Comparison of ENCODE assay signal across 18 cellular contexts in genomic region chr7:114317450-114318098, GRCh38.
DNase-seq lines count a peak whose midpoint lies in the region; ATAC-seq, FAIRE-seq and TF ChIP-seq lines count a peak whose summit lies in the region.
"Had no signal": no experiment of that assay in that cellular context is flagged by ENCODE, and none has a peak within 500 bp of the region (broad histone marks: within the 10 kb centered on the region; RNA-seq: fewer than 3 reads in every experiment).

No MANE protein-coding gene starts in this region.

- no peak overlapping the region for H3K27ac ChIP-seq in H9 (ENCODE audit: insufficient read length, low read depth, low read length)
- H3K27ac ChIP-seq in K562 (ENCODE audit: extremely low read depth, low read depth, low read length), result no peak overlapping the region
- H3K27ac ChIP-seq in caudate nucleus (ENCODE audit: low read depth, low read length), result no peak overlapping the region
- no peak overlapping the region for H3K27ac ChIP-seq in OCI-LY7 (ENCODE audit: low read depth, low read length, poor library complexity, severe bottlenecking)
- H3K27ac ChIP-seq: BLaER1 treated with 17β-estradiol and CSF1 and Interleukin-3, amounts not matched to agents 10 nM and 100 nM had no signal

- H3T11ph ChIP-seq in H9 (ENCODE audit: low read length), result no peak overlapping the region

- no peaks in the 10 kb centered on the region for H3K9me2 ChIP-seq in OCI-LY7 (ENCODE audit: insufficient read depth, low read length)

- H3K27me3 Mint-ChIP-seq in H9 (ENCODE audit: low read depth), result no peaks in the 10 kb centered on the region
- H3K27me3 Mint-ChIP-seq: B cell, IgD-negative memory B cell had no signal

- H3K9ac ChIP-seq in H9 (ENCODE audit: extremely low read depth, insufficient read length, low read length) (no peak overlapping the region), K562 (ENCODE audit: insufficient read depth in 1 of 2, low read depth in 2 of 2, low read length in 2 of 2) (no peak overlapping the region)
- H3K9ac ChIP-seq: BLaER1 treated with 17β-estradiol and CSF1 and Interleukin-3, amounts not matched to agents 10 nM and 100 nM had no signal

- no peak overlapping the region for H3K23ac ChIP-seq in H9 (ENCODE audit: insufficient read length, low read depth, low read length)

- no peak overlapping the region for H3K4me2 ChIP-seq in H9 (ENCODE audit: insufficient read depth, insufficient read length, low read length)
- no peak overlapping the region for H3K4me2 ChIP-seq in K562 (ENCODE audit: insufficient read depth, low read length)
- H3K4me2 ChIP-seq in OCI-LY7 (ENCODE audit: low read length), result no peak overlapping the region

- H3K4me1 ChIP-seq in H9 (ENCODE audit: insufficient read depth, low read length), result no peaks in the 10 kb centered on the region
- H3K4me1 ChIP-seq in K562 (replicated peaks in 1 of 2; ENCODE audit: control insufficient read depth in 2 of 2, insufficient read depth in 2 of 2, low read length in 2 of 2), result no peaks in the 10 kb centered on the region
- no peaks in the 10 kb centered on the region for H3K4me1 ChIP-seq in OCI-LY7 (ENCODE audit: insufficient read depth, low read length, poor library complexity, severe bottlenecking)

- ATAC-seq in K562, result no peak
- ATAC-seq: CD8-positive, alpha-beta T cell; HCT116; HepG2 had no signal

- in situ Hi-C loops in K562 (cut with MboI), result no loop called here

- no peak overlapping the region for H4K91ac ChIP-seq in H9 (ENCODE audit: insufficient read length, low read depth, low read length)

- no peak overlapping the region for H3K4ac ChIP-seq in H9 (ENCODE audit: low read depth, low read length)

- no peak for TF ChIP-seq EP300 in K562 (IDR thresholded peaks at IDR 0.05; ENCODE audit: low read length)

- H3K79me2 ChIP-seq in H9 (ENCODE audit: insufficient read depth, low read length) (no peaks in the 10 kb centered on the region), K562 (ENCODE audit: control insufficient read depth, insufficient read depth, low read length) (no peaks in the 10 kb centered on the region), OCI-LY7 (ENCODE audit: insufficient read depth, low read depth, low read length) (no peaks in the 10 kb centered on the region)

- no peak overlapping the region for H3K18ac ChIP-seq in H9 (ENCODE audit: insufficient read length, low read depth, low read length)

- H4K5ac ChIP-seq in H9 (ENCODE audit: insufficient read length, low read depth, low read length), result no peak overlapping the region

- TF ChIP-seq CTCF in H9 (conservative IDR thresholded peaks at IDR 0.05) (no peak), K562 (IDR thresholded peaks at IDR 0.05 in 2 of 3, conservative IDR thresholded peaks at IDR 0.05 in 1 of 3; ENCODE audit: insufficient read depth in 2 of 3, low read depth in 1 of 3, low read length in 3 of 3) (no peak), OCI-LY7 (conservative IDR thresholded peaks at IDR 0.05; ENCODE audit: low read length) (no peak)

- H3K9me3 ChIP-seq in H9 (ENCODE audit: control insufficient read depth, low read depth, low read length) (no peaks in the 10 kb centered on the region), K562 (replicated peaks; ENCODE audit: control insufficient read depth, insufficient read depth, low read depth, low read length) (no peaks in the 10 kb centered on the region), OCI-LY7 (ENCODE audit: low read length) (no peaks in the 10 kb centered on the region)
- H3K9me3 ChIP-seq: BLaER1 treated with 17β-estradiol and CSF1 and Interleukin-3, amounts not matched to agents 10 nM and 100 nM had no signal

- H4K8ac ChIP-seq in H9 (replicated peaks; ENCODE audit: insufficient read length, low read depth, low read length), result no peak overlapping the region

- no CpG with 5 or more reads among the region's 2 CpGs for WGBS in H9 (ENCODE audit: extremely low coverage, insufficient read length, low lambda C conversion rate)
- WGBS in K562 (ENCODE audit: insufficient coverage, low coverage, missing lambda C conversion rate), result 0% methylated on average over 2 of the region's 2 CpGs

- H3K4me1 Mint-ChIP-seq in H9, result peaks cover 16 to 17% of the 10 kb centered on the region in 2 experiments
- H3K4me1 Mint-ChIP-seq: B cell, IgD-negative memory B cell had no signal

- POLR2A ChIA-PET in K562 (lab: Yijun Ruan, JAX) (no interaction called here), OCI-LY7 (lab: Charles Lee) (no interaction called here)

- no peaks in the 10 kb centered on the region for H4K20me1 ChIP-seq in H9 (ENCODE audit: control insufficient read depth, insufficient read depth, insufficient read length)
- no peaks in the 10 kb centered on the region for H4K20me1 ChIP-seq in K562 (replicated peaks; ENCODE audit: control insufficient read depth, insufficient read depth, low read length)
- no peaks in the 10 kb centered on the region for H4K20me1 ChIP-seq in OCI-LY7 (ENCODE audit: insufficient read depth, low read length)
- H4K20me1 ChIP-seq: BLaER1 treated with 17β-estradiol and CSF1 and Interleukin-3, amounts not matched to agents 10 nM and 100 nM had no signal

- no peak overlapping the region for H2AK5ac ChIP-seq in H9 (ENCODE audit: insufficient read length, low read length)

- H2BK12ac ChIP-seq in H9 (ENCODE audit: insufficient read length, low read depth, low read length), result no peak overlapping the region

- no peak overlapping the region for H2BK15ac ChIP-seq in H9 (ENCODE audit: low read depth, low read length)

- H3K36me3 ChIP-seq in K562 (ENCODE audit: control insufficient read depth, insufficient read depth, low read length), result no peaks in the 10 kb centered on the region
- H3K36me3 ChIP-seq in OCI-LY7 (ENCODE audit: insufficient read depth, low read length), result no peaks in the 10 kb centered on the region
- H3K36me3 ChIP-seq: BLaER1 treated with 17β-estradiol and CSF1 and Interleukin-3, amounts not matched to agents 10 nM and 100 nM had no signal

- no peak for DNase-seq in H9
- peak; percentile 28 for DNase-seq in NCI-H146 treated with DMSO at 0.1 percent for 48 hours (lab: John Stamatoyannopoulos, UW; ENCODE audit: unreplicated experiment)
- DNase-seq in K562 (ENCODE audit: extremely low read depth in 1 of 4, low spot score in 3 of 4), result no peak
- DNase-seq in caudate nucleus (lab: John Stamatoyannopoulos, UW), result no peak
- no peak for DNase-seq in OCI-LY7 (ENCODE audit: low spot score)
- DNase-seq in activated CD8-positive, alpha-beta memory T cell treated with anti-CD3 and anti-CD28 coated beads, Interleukin-2, amount 50 U/mL, for 4 hours, result no peak
- DNase-seq: Calu3; CD8-positive, alpha-beta T cell; DMS79 treated with DMSO at 0.1 percent for 48 hours; GF-D8; HFFc6 had no signal

- no peak overlapping the region for H3K4me3 ChIP-seq in K562
- H3K4me3 ChIP-seq in OCI-LY7 (ENCODE audit: low read depth, low read length, poor library complexity, severe bottlenecking), result no peak overlapping the region
- H3K4me3 ChIP-seq: BLaER1 treated with 17β-estradiol and CSF1 and Interleukin-3, amounts not matched to agents 10 nM and 100 nM had no signal

- no peak overlapping the region for H2BK120ac ChIP-seq in H9 (ENCODE audit: low read depth, low read length, poor library complexity, severe bottlenecking)

- no peaks in the 10 kb centered on the region for H3K79me1 ChIP-seq in H9 (ENCODE audit: insufficient read depth, low read depth, low read length, poor library complexity, severe bottlenecking)

- H3K23me2 ChIP-seq in H9 (ENCODE audit: insufficient read length, low read depth, low read length, poor library complexity, severe bottlenecking), result no peaks in the 10 kb centered on the region

- no peaks in the 10 kb centered on the region for H3K9me1 ChIP-seq in K562 (ENCODE audit: control insufficient read depth, insufficient read depth, low read length)

- no peak overlapping the region for H2BK20ac ChIP-seq in H9 (ENCODE audit: low read depth, low read length, poor library complexity, severe bottlenecking)

- H2AFZ ChIP-seq in H9 (ENCODE audit: low read length) (no peak overlapping the region), K562 (ENCODE audit: low read depth, low read length) (no peak overlapping the region), OCI-LY7 (ENCODE audit: low read length) (no peak overlapping the region)

- no peak for TF ChIP-seq POLR2A in K562 (conservative IDR thresholded peaks at IDR 0.05)

- no peak for FAIRE-seq in K562 (lab: Jason Lieb, UNC)
- FAIRE-seq: H54, HepG2, HTR-8/SVneo had no signal

- peak overlapping the region in 2 of 3 experiments; percentile 8 to 64; a peak in 2 of 7 replicates for H3K27ac Mint-ChIP-seq in H9
- H3K27ac Mint-ChIP-seq: B cell; CD8-positive, alpha-beta T cell; HFFc6; IgD-negative memory B cell had no signal

- H3K14ac ChIP-seq in H9 (ENCODE audit: insufficient read depth, low read length), result no peak overlapping the region

- H3K9me3 Mint-ChIP-seq in H9, result no peaks in the 10 kb centered on the region
- H3K9me3 Mint-ChIP-seq: IgD-negative memory B cell had no signal

- CTCF ChIA-PET in K562 (lab: Yijun Ruan, JAX; ENCODE audit: low intra/inter-chr PET ratio) (no interaction called here), OCI-LY7 (lab: Charles Lee; ENCODE audit: unreplicated experiment) (no interaction called here)

- no peak for TF ChIP-seq RAD21 in K562 (CRISPR knock-in tag; conservative IDR thresholded peaks at IDR 0.05 in 1 of 2, IDR thresholded peaks at IDR 0.05 in 1 of 2)

- no peaks in the 10 kb centered on the region for H3K27me3 ChIP-seq in H9 (ENCODE audit: insufficient read depth, low read length)
- H3K27me3 ChIP-seq in K562 (ENCODE audit: control insufficient read depth in 2 of 2, insufficient read depth in 2 of 2, low read length in 2 of 2), result no peaks in the 10 kb centered on the region
- H3K27me3 ChIP-seq: BLaER1 treated with 17β-estradiol and CSF1 and Interleukin-3, amounts not matched to agents 10 nM and 100 nM had no signal

- no peak overlapping the region for H3K56ac ChIP-seq in H9 (ENCODE audit: insufficient read length, low read depth, low read length)

- H3K4me3 Mint-ChIP-seq in H9, result no peak overlapping the region
- H3K4me3 Mint-ChIP-seq: B cell; CD8-positive, alpha-beta T cell; HFFc6; IgD-negative memory B cell had no signal

- no peaks in the 10 kb centered on the region for H3K36me3 Mint-ChIP-seq in H9 (ENCODE audit: insufficient read depth in 1 of 3, low read depth in 3 of 3)
- H3K36me3 Mint-ChIP-seq: CD8-positive, alpha-beta T cell; IgD-negative memory B cell had no signal

- intact Hi-C loops in K562 (cut with micrococcal nuclease) (no loop called here), OCI-LY7 (cut with micrococcal nuclease; ENCODE audit: unreplicated experiment) (no loop called here)

- no peak overlapping the region for H2BK5ac ChIP-seq in H9 (ENCODE audit: insufficient read length, low read length)

- no TSS peak for BruUV-seq in K562 (replicated peaks; lab: Mats Ljungman, UMichigan)
- BruUV-seq in OCI-LY7 (replicated peaks; lab: Mats Ljungman, UMichigan), result no TSS peak
